10 cellular contexts compared by ENCODE assay signal in the genomic region with DNA sequence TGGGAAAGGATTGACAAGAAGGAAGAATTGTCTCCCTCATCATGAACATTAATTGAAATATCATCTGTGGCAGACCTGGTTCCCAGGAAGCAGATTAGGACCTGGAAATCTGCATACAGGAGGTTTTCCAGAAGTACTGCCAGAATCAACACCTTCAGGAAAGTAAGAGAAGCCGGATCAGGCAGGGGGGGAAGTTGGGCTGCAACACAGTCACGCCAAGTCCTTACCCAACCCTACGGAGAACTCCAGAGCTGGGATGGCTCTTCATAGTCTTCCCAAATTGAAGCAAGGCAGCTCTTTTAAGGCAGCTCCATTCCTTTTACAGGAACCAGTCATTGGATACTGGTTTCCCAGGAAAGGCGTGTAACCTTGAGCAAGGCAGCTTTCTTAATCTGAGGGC. TPM values are rescaled to one million over a fixed set of nuclear protein-coding genes. Genes with fewer than 3 reads are reported as not detected.
"Had no signal": no experiment of that assay in that cellular context is flagged by ENCODE, and none has a peak within 500 bp of the region (broad histone marks: within the 10 kb centered on the region; RNA-seq: fewer than 3 reads in every experiment).

No MANE protein-coding gene starts in this region.

- DNase-seq: GM23248, GOT3, H7, HFFc6 had no signal

- H3K9ac ChIP-seq: GM23248 had no signal

- H3K36me3 ChIP-seq: HAP-1 had no signal

- H3K4me1 ChIP-seq: HAP-1 had no signal

- H3K9me3 Mint-ChIP-seq: HFFc6 had no signal

- H3K27ac ChIP-seq: GM23248, HL-60 had no signal

- H3K27ac Mint-ChIP-seq: HFFc6, IgD-negative memory B cell had no signal

- H3K9me3 ChIP-seq: HAP-1 had no signal

- H3K4me3 ChIP-seq: GM23248, HAP-1 had no signal

- H3K4me3 Mint-ChIP-seq: HFFc6, IgD-negative memory B cell had no signal

- FAIRE-seq: HepG2 had no signal

RNA-seq across cellular contexts. Expression of a gene that starts 35.2 kb away (rescaled TPM):
- total RNA-seq: GM23248, H4, H7, HepG2, HFFc6, HT1080 had no signal
- polyA plus RNA-seq: GM23248, HepG2 had no signal
